Comparison of ENCODE assay signal across 13 cellular contexts in genomic region chr2:207008105-207008990, GRCh38.
DNase-seq lines count a peak whose midpoint lies in the region; ATAC-seq and TF ChIP-seq lines count a peak whose summit lies in the region.
"Had no signal": no experiment of that assay in that cellular context is flagged by ENCODE, and none has a peak within 500 bp of the region (broad histone marks: within the 10 kb centered on the region; RNA-seq: fewer than 3 reads in every experiment).

No MANE protein-coding gene starts in this region.

- WGBS in iPS DF 6.9 (ENCODE audit: insufficient coverage, insufficient read length) = no CpG with 5 or more reads among the region's 1 CpG

- in situ Hi-C loops in astrocyte of the cerebellum (cut with HindIII; ENCODE audit: low sequenced_read_pairs) = no loop called here

- no peak overlapping the region for H3K4me3 Mint-ChIP-seq in type B pancreatic cell
- H3K4me3 Mint-ChIP-seq: brain had no signal

- H3K4me3 ChIP-seq in HEK293 (ENCODE audit: low read depth, low read length) = no peak overlapping the region
- H3K4me3 ChIP-seq in astrocyte of the cerebellum (ENCODE audit: low read depth, low read length) = no peak overlapping the region
- no peak overlapping the region for H3K4me3 ChIP-seq in iPS DF 6.9 (ENCODE audit: low read length)
- H3K4me3 ChIP-seq: vagina had no signal

- H3K27ac ChIP-seq in HEK293 (ENCODE audit: extremely low read depth, low read depth, low read length) (no peak overlapping the region), iPS DF 6.9 (ENCODE audit: low read length) (no peak overlapping the region)
- H3K27ac ChIP-seq: vagina had no signal

- ATAC-seq in HG03442 (IDR thresholded peaks at IDR 0.05; ENCODE audit: unreplicated experiment) = no peak
- ATAC-seq: left ventricle myocardium superior had no signal

- POLR2A ChIA-PET in HEK293 (lab: Yijun Ruan, JAX) = no interaction called here

- no peaks in the 10 kb centered on the region for H3K36me3 Mint-ChIP-seq in type B pancreatic cell
- H3K36me3 Mint-ChIP-seq: brain had no signal

- CTCF ChIA-PET in HEK293 (lab: Yijun Ruan, JAX) = interaction anchor here (0.5 to 0.9 kb wide), 2 partner anchors 23 to 1364 kb away, joined by 3 read pairs; no protein-coding TSS in a partner anchor

- H3K27me3 Mint-ChIP-seq in type B pancreatic cell = no peaks in the 10 kb centered on the region

- peaks cover 13% of the 10 kb centered on the region for H3K4me1 Mint-ChIP-seq in type B pancreatic cell (ENCODE audit: unreplicated experiment)

- H3K36me3 ChIP-seq in HEK293 (ENCODE audit: control insufficient read depth in 2 of 2, insufficient read depth in 1 of 2, low read length in 2 of 2) (no peaks in the 10 kb centered on the region), iPS DF 6.9 (ENCODE audit: control insufficient read depth, insufficient read depth, low read length) (no peaks in the 10 kb centered on the region)
- H3K36me3 ChIP-seq: vagina had no signal

- H3K27me3 ChIP-seq in iPS DF 6.9 (ENCODE audit: control insufficient read depth, insufficient read depth, low read length) = no peaks in the 10 kb centered on the region
- H3K27me3 ChIP-seq: vagina had no signal

- TF ChIP-seq CTCF in HEK293 (tag by site-specific recombination; IDR thresholded peaks at IDR 0.05) (no peak), astrocyte of the cerebellum (IDR thresholded peaks at IDR 0.05; ENCODE audit: low read depth, low read length, missing control alignments) (peak; percentile 29), type B pancreatic cell (conservative IDR thresholded peaks at IDR 0.05) (peak; percentile 72)

- H3K27ac Mint-ChIP-seq in type B pancreatic cell = peak overlapping the region; percentile 54

- no peaks in the 10 kb centered on the region for H3K4me1 ChIP-seq in HEK293 (ENCODE audit: control insufficient read depth, insufficient read depth, low read length)
- peaks cover 3% of the 10 kb centered on the region; the same call in 1 of the 2 replicates for H3K4me1 ChIP-seq in iPS DF 6.9 (ENCODE audit: control insufficient read depth, insufficient read depth, low read length)
- H3K4me1 ChIP-seq: vagina had no signal

- DNase-seq in astrocyte of the cerebellum (ENCODE audit: low read depth) (no peak), iPS DF 6.9 (ENCODE audit: low read depth, low spot score) (peak; percentile 54), type B pancreatic cell (ENCODE audit: extremely low spot score, unreplicated experiment) (no peak), activated gamma-delta T cell treated with Interleukin-2 at 50 U/mL for 16 hours (no peak), HT-29 (ENCODE audit: low spot score) (no peak)
- DNase-seq: activated CD4-positive, alpha-beta T cell treated with anti-CD3 and anti-CD28 coated beads for 48 hours; GOT3; KG1; left ventricle myocardium superior had no signal

- H3K9me3 ChIP-seq in HEK293 (ENCODE audit: control insufficient read depth, insufficient read depth, low read depth, low read length) (no peaks in the 10 kb centered on the region), iPS DF 6.9 (ENCODE audit: control insufficient read depth, insufficient read depth, low read length) (no peaks in the 10 kb centered on the region)
- H3K9me3 ChIP-seq: vagina had no signal

- H3K9me3 Mint-ChIP-seq in type B pancreatic cell = peaks cover 6% of the 10 kb centered on the region

TF ChIP-seq in HEK293, 187 proteins besides CTCF, POLR2A, EP300 and RAD21:
- no peak for TF ChIP-seq ZNF549 (tag by site-specific recombination; IDR thresholded peaks at IDR 0.05)
- no peak for TF ChIP-seq ZNF596 (tag by site-specific recombination; IDR thresholded peaks at IDR 0.05)
- TF ChIP-seq AEBP2 (tag by site-specific recombination; IDR thresholded peaks at IDR 0.05; ENCODE audit: borderline replicate concordance) = no peak
- 0 out of 2 replicates have a peak, but pooled peaks have one; percentile 43 for TF ChIP-seq REST (tag by site-specific recombination; IDR thresholded peaks at IDR 0.05)
- TF ChIP-seq ZNF585B (tag by site-specific recombination; IDR thresholded peaks at IDR 0.05) = no peak
- TF ChIP-seq HIC1 (tag by site-specific recombination; IDR thresholded peaks at IDR 0.05) = no peak
- no peak for TF ChIP-seq ZNF544 (tag by site-specific recombination; IDR thresholded peaks at IDR 0.05)
- TF ChIP-seq ZBTB21 (tag by site-specific recombination; IDR thresholded peaks at IDR 0.05) = peak; percentile 43
- TF ChIP-seq ZBTB8A (tag by site-specific recombination; IDR thresholded peaks at IDR 0.05) = no peak
